Comparison of ENCODE assay signal across 1 cellular context in genomic region chr5:170223906-170224305, GRCh38.
TF ChIP-seq lines count a peak whose summit lies in the region.

No MANE protein-coding gene starts in this region.

TF ChIP-seq in endothelial cell of umbilical vein, 7 proteins besides CTCF, POLR2A, EP300 and RAD21 (continued from another document):
- TF ChIP-seq MYC (IDR thresholded peaks at IDR 0.05; ENCODE audit: low read depth, low read length), result no peak
- no peak for TF ChIP-seq MAX (IDR thresholded peaks at IDR 0.05; ENCODE audit: insufficient read depth, insufficient read length)
